ENCODE assay signal across 3 cellular contexts in the genomic region with DNA sequence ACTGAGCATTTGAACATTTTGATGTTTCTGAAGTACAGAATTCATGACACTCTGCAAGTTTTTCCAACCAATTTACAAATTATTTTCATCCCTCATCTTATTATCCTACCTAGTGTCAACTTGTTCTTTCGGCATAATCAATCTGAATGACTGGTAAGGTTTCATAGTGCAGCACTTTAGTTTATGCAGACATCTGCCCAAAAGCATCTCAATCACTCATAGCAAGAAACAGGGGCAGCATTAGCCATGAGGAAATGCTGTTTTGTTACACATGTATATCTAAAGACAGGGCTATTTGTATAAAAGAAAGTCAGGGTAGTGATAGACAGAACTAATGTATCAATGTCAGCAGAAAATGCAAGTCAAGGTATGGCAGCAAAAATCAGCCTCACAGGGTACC.
"Had no signal": no experiment of that assay in that cellular context is flagged by ENCODE, and none has a peak within 500 bp of the region (broad histone marks: within the 10 kb centered on the region; RNA-seq: fewer than 3 reads in every experiment).

No MANE protein-coding gene starts in this region.

- H3K4me3 ChIP-seq: GM12878 had no signal

- DNase-seq: GDM1, GF-D8 had no signal
